In the genomic region with DNA sequence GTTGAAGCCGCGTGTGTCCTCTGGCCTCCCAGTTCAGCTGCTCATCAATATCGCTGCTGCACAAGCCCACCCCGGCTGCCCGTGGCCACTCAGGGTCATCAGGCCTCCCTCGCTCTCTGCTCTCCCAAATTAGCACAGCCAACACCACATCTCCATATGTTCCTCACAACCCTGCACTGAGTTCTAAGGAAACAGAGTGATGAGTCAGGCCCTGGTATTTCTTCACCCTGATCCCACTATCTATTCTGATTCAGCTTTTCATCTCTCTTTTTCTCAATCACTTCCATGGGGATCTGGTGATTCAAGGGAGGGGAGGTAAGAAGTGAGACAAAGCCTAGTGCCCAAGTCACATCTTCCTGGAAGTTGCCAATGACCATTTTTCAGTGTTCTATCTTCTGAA, we compare ENCODE assay signal across 13 cellular contexts. TPM values are rescaled to one million over a fixed set of nuclear protein-coding genes. Genes with fewer than 3 reads are reported as not detected.
A peak's percentile ranks its signal among the peaks of the same experiment; 100 is the strongest.
DNase-seq lines count a peak whose midpoint lies in the region; ATAC-seq and TF ChIP-seq lines count a peak whose summit lies in the region.
"Had no signal": no experiment of that assay in that cellular context is flagged by ENCODE, and none has a peak within 500 bp of the region (broad histone marks: within the 10 kb centered on the region; RNA-seq: fewer than 3 reads in every experiment).

No MANE protein-coding gene starts in this region.

- H3K27me3 ChIP-seq in tibial nerve (no peaks in the 10 kb centered on the region), suprapubic skin (no peaks in the 10 kb centered on the region)

- no peaks in the 10 kb centered on the region for H3K9me3 ChIP-seq in tibial nerve
- H3K9me3 ChIP-seq in suprapubic skin = no peaks in the 10 kb centered on the region

- H3K36me3 ChIP-seq in tibial nerve = no peaks in the 10 kb centered on the region
- H3K36me3 ChIP-seq in suprapubic skin = no peaks in the 10 kb centered on the region

- 77 to 84% methylated on average over 6 of the region's 6 CpGs for WGBS in tibial nerve, 2 donors
- WGBS in suprapubic skin = 84% methylated on average over 6 of the region's 6 CpGs

- TF ChIP-seq EP300 in tibial nerve (IDR thresholded peaks at IDR 0.05) (no peak), suprapubic skin (IDR thresholded peaks at IDR 0.05) (no peak)

- ATAC-seq in SK-N-SH treated with all-trans-retinoic acid at 6 μM for 48 hours (peak; percentile 74), GM18909 (IDR thresholded peaks at IDR 0.05; ENCODE audit: poor library complexity, unreplicated experiment) (no peak)

- no peak overlapping the region for H3K4me3 ChIP-seq in fibroblast of villous mesenchyme (ENCODE audit: low read depth, low read length)
- H3K4me3 ChIP-seq in tibial nerve = no peak overlapping the region
- H3K4me3 ChIP-seq in suprapubic skin = no peak overlapping the region

- H3K4me1 ChIP-seq in tibial nerve (peaks cover 0 to 81% (median 18%) of the 10 kb centered on the region in 4 donors), suprapubic skin (peaks cover 29% of the 10 kb centered on the region)

- peak; percentile 91 for DNase-seq in HCEC 1CT
- DNase-seq in fibroblast of villous mesenchyme (ENCODE audit: low read depth) = peak; percentile 89
- DNase-seq in renal cortical epithelial cell (ENCODE audit: low read depth) = peak; percentile 52
- no peak for DNase-seq in tibial nerve (ENCODE audit: low spot score in 2 of 2)
- DNase-seq in suprapubic skin (ENCODE audit: low spot score in 2 of 2) = no peak
- DNase-seq in NCI-H2081 (lab: John Stamatoyannopoulos, UW) = no peak
- DNase-seq: amniotic stem cell; DMS 273 treated with DMSO at 0.1 percent for 48 hours; NCI-H1105; stimulated activated naive CD4-positive, alpha-beta T cell treated with Interleukin-2 at 50 U/mL for 16 hours; T-helper 2 cell had no signal

- no peak for TF ChIP-seq CTCF in fibroblast of villous mesenchyme (IDR thresholded peaks at IDR 0.05; ENCODE audit: insufficient read depth, low read depth, low read length)
- no peak for TF ChIP-seq CTCF in tibial nerve (IDR thresholded peaks at IDR 0.05)
- no peak for TF ChIP-seq CTCF in suprapubic skin (IDR thresholded peaks at IDR 0.05)

- H3K27ac ChIP-seq in tibial nerve (peak overlapping the region in 1 of 4 donors; percentile 24), suprapubic skin (no peak overlapping the region)

- no peak for TF ChIP-seq POLR2A in tibial nerve (IDR thresholded peaks at IDR 0.05)
- TF ChIP-seq POLR2A in suprapubic skin (IDR thresholded peaks at IDR 0.05) = no peak

TF ChIP-seq in SK-N-SH treated with all-trans-retinoic acid at 6 μM for 48 hours, 23 proteins besides CTCF, POLR2A, EP300 and RAD21:
- TF ChIP-seq TOX (CRISPR knock-in tag; IDR thresholded peaks at IDR 0.05; ENCODE audit: borderline replicate concordance) (no peak), CSDC2 (CRISPR knock-in tag; IDR thresholded peaks at IDR 0.05) (0 out of 2 replicates have a peak, but pooled peaks have one; percentile 25), PATZ1 (CRISPR knock-in tag; IDR thresholded peaks at IDR 0.05; ENCODE audit: borderline replicate concordance) (no peak), ARNTL (CRISPR knock-in tag; IDR thresholded peaks at IDR 0.05; ENCODE audit: borderline replicate concordance, low read depth) (no peak), GLIS3 (CRISPR knock-in tag; IDR thresholded peaks at IDR 0.05) (no peak), ZFP3 (CRISPR knock-in tag; IDR thresholded peaks at IDR 0.05) (peak; percentile 40; the same call in 1 of the 2 replicates)

RNA-seq across cellular contexts. Expression of gene CYTH3, which starts 23.8 kb away (rescaled TPM):
- 33.2 and 36.1 TPM in 2 replicates for total RNA-seq in fibroblast of villous mesenchyme
- total RNA-seq in renal cortical epithelial cell = 21.2 and 30.0 TPM in 2 replicates
- total RNA-seq in tibial nerve = 10 to 100 TPM; 49.2 to 61.2 (median 53.2) TPM
- total RNA-seq in suprapubic skin = 10 to 100 TPM; 29.8 to 55.7 (median 46.8) TPM

Comparison
In these comparisons a context has a peak if more than half of its experiments do, and no peak if none do; other contexts are left out.
1. DNase-seq: peak in HCEC 1CT (single experiment), fibroblast of villous mesenchyme (single experiment) and renal cortical epithelial cell (single experiment); none in tibial nerve (0 of 2), suprapubic skin (0 of 2) and NCI-H2081 (0 of 2).